Comparison of ENCODE assay signal across 23 cellular contexts in genomic region chr10:61163403-61163802, GRCh38.
"Had no signal": no experiment of that assay in that cellular context is flagged by ENCODE, and none has a peak within 500 bp of the region (broad histone marks: within the 10 kb centered on the region; RNA-seq: fewer than 3 reads in every experiment).

No MANE protein-coding gene starts in this region.

- H3K79me2 ChIP-seq: hepatocyte had no signal

- H3K4me1 ChIP-seq: prostate gland, right atrium auricular region had no signal

- H3K27ac ChIP-seq: coronary artery, epithelial cell of prostate, hepatocyte, ovary, right atrium auricular region, thyroid gland had no signal

- DNase-seq: activated B cell treated with CpG ODN at 0.5 μM for 24 hours; activated CD4-positive, alpha-beta T cell treated with anti-CD3 and anti-CD28 coated beads for 36 hours; activated CD4-positive, alpha-beta T cell treated with anti-CD3 and anti-CD28 coated beads, Interleukin-2, amount 50 U/mL, for 4 hours; activated CD8-positive, alpha-beta memory T cell treated with anti-CD3 and anti-CD28 coated beads, Interleukin-2, amount 50 U/mL, for 48 hours; activated naive CD4-positive, alpha-beta T cell treated with Interleukin-2 at 50 U/mL for 16 hours; activated naive CD8-positive, alpha-beta T cell treated with anti-CD3 and anti-CD28 coated beads for 36 hours; activated T-cell treated with anti-CD3 and anti-CD28 coated beads, Interleukin-2, amount 50 U/mL, for 4 hours; cerebellar nuclear complex; endodermal cell; immature natural killer cell; left ventricle myocardium superior; midbrain; natural killer cell; ovary; stimulated activated CD4-positive, alpha-beta T cell treated with anti-CD3 and anti-CD28 coated beads, Interleukin-12 subunit alpha, Interleukin-12 subunit beta, amount 100 ng/mL, for 4 hours; substantia nigra; T1000; thyroid gland had no signal

- H3K4me3 ChIP-seq: coronary artery, hepatocyte, ovary, prostate gland, right atrium auricular region, thyroid gland had no signal

- H3K27me3 ChIP-seq: hepatocyte, ovary, right atrium auricular region, thyroid gland had no signal

- H3K9me3 ChIP-seq: ovary, prostate gland, thyroid gland had no signal

- ATAC-seq: activated CD4-positive, alpha-beta T cell treated with anti-CD3 and anti-CD28 coated beads for 36 hours; activated T-cell treated with anti-CD3 and anti-CD28 coated beads, Interleukin-2, amount 50 U/mL, for 4 hours; left ventricle myocardium superior; natural killer cell had no signal

- H3K36me3 ChIP-seq: ovary, prostate gland, right atrium auricular region, thyroid gland had no signal

- H2AFZ ChIP-seq: hepatocyte had no signal

- H3K4me2 ChIP-seq: hepatocyte had no signal
